ENCODE assay signal across 22 cellular contexts in the genomic region with DNA sequence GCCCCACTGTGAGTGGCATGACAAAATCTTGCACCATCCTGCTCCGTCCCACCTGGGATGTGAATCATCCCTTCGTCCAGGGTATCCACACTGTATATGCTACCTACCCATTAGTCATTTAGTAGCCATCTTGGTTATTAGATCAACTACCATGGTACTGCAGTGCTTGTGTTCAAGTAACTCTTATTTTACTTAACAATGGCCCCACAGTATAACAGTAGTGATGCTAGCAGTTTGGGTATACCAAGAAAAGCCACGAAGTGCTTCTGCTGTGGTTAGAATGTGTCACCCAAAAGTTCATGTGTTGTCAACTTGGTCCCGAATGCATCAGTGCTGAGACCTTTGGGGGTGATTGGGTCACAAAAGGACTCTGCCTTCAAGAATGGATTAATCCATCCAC. TPM values are rescaled to one million over a fixed set of nuclear protein-coding genes. Genes with fewer than 3 reads are reported as not detected.
DNase-seq lines count a peak whose midpoint lies in the region; ATAC-seq and TF ChIP-seq lines count a peak whose summit lies in the region.
"Had no signal": no experiment of that assay in that cellular context is flagged by ENCODE, and none has a peak within 500 bp of the region (broad histone marks: within the 10 kb centered on the region; RNA-seq: fewer than 3 reads in every experiment).

No MANE protein-coding gene starts in this region.

- no peaks in the 10 kb centered on the region for H3K27me3 Mint-ChIP-seq in activated CD4-positive, alpha-beta T cell treated with anti-CD3 and anti-CD28 coated beads for 36 hours
- H3K27me3 Mint-ChIP-seq in HFFc6 (ENCODE audit: insufficient read depth), result no peaks in the 10 kb centered on the region; the same call in 1 of the 2 replicates
- no peaks in the 10 kb centered on the region for H3K27me3 Mint-ChIP-seq in activated CD4-positive, alpha-beta memory T cell treated with anti-CD3 and anti-CD28 coated beads for 36 hours

- CTCF ChIA-PET in activated CD4-positive, alpha-beta T cell treated with anti-CD3 and anti-CD28 coated beads for 36 hours (lab: Charles Lee), result interaction anchor here (3.3 kb wide), 1 partner anchor 9 kb away, joined by 10 read pairs; no protein-coding TSS in a partner anchor
- CTCF ChIA-PET in activated CD4-positive, alpha-beta memory T cell treated with anti-CD3 and anti-CD28 coated beads for 36 hours (lab: Charles Lee), result interaction anchor here (1.9 kb wide), 1 partner anchor 82 kb away, joined by 9 read pairs; no protein-coding TSS in a partner anchor

- H3K27ac ChIP-seq in foreskin keratinocyte, result no peak overlapping the region
- H3K27ac ChIP-seq: BLaER1 treated with 17β-estradiol and CSF1 and Interleukin-3, amounts not matched to agents 10 nM and 100 nM; neural progenitor cell; transverse colon had no signal

- H3K4me3 Mint-ChIP-seq in activated CD4-positive, alpha-beta T cell treated with anti-CD3 and anti-CD28 coated beads for 36 hours, result no peak overlapping the region
- no peak overlapping the region for H3K4me3 Mint-ChIP-seq in HFFc6
- H3K4me3 Mint-ChIP-seq in activated CD4-positive, alpha-beta memory T cell treated with anti-CD3 and anti-CD28 coated beads for 36 hours, result no peak overlapping the region
- H3K4me3 Mint-ChIP-seq: neural progenitor cell had no signal

- POLR2A ChIA-PET in activated CD4-positive, alpha-beta T cell treated with anti-CD3 and anti-CD28 coated beads for 36 hours (lab: Charles Lee), result no interaction called here
- POLR2A ChIA-PET in activated CD4-positive, alpha-beta memory T cell treated with anti-CD3 and anti-CD28 coated beads for 36 hours (lab: Charles Lee), result no interaction called here

- TF ChIP-seq CTCF in HFFc6 (IDR thresholded peaks at IDR 0.05) (no peak), foreskin keratinocyte (conservative IDR thresholded peaks at IDR 0.05) (no peak)

- peak; percentile 94 for ATAC-seq in activated CD4-positive, alpha-beta T cell treated with anti-CD3 and anti-CD28 coated beads for 36 hours
- ATAC-seq in foreskin keratinocyte (peak; percentile 65), HG03095 (IDR thresholded peaks at IDR 0.05; ENCODE audit: unreplicated experiment) (no peak)
- ATAC-seq: gastroesophageal sphincter, GM12878, left cardiac atrium had no signal

- peaks cover 52% of the 10 kb centered on the region for H3K36me3 Mint-ChIP-seq in activated CD4-positive, alpha-beta T cell treated with anti-CD3 and anti-CD28 coated beads for 36 hours (ENCODE audit: low read depth)
- peaks cover 56% of the 10 kb centered on the region for H3K36me3 Mint-ChIP-seq in HFFc6 (ENCODE audit: low read depth)
- H3K36me3 Mint-ChIP-seq in activated CD4-positive, alpha-beta memory T cell treated with anti-CD3 and anti-CD28 coated beads for 36 hours, result peaks cover 37% of the 10 kb centered on the region

- peak overlapping the region; percentile 85 for H3K27ac Mint-ChIP-seq in activated CD4-positive, alpha-beta T cell treated with anti-CD3 and anti-CD28 coated beads for 36 hours
- peak overlapping the region; percentile 45; the same call in 1 of the 2 replicates for H3K27ac Mint-ChIP-seq in HFFc6
- H3K27ac Mint-ChIP-seq in activated CD4-positive, alpha-beta memory T cell treated with anti-CD3 and anti-CD28 coated beads for 36 hours, result peak overlapping the region; percentile 79
- H3K27ac Mint-ChIP-seq: neural progenitor cell had no signal

- peak; percentile 54 for DNase-seq in activated CD4-positive, alpha-beta T cell treated with anti-CD3 and anti-CD28 coated beads for 36 hours
- DNase-seq in activated CD4-positive, alpha-beta T cell treated with anti-CD3 and anti-CD28 coated beads for 1 hour, result no peak
- no peak for DNase-seq in HFFc6
- DNase-seq in activated CD4-positive, alpha-beta memory T cell treated with anti-CD3 and anti-CD28 coated beads for 36 hours, result peak; percentile 54
- DNase-seq in foreskin keratinocyte, result no peak
- DNase-seq in NCI-H1092 (lab: John Stamatoyannopoulos, UW), result no peak
- no peak for DNase-seq in NCI-H2029 treated with DMSO at 0.1 percent for 48 hours (lab: John Stamatoyannopoulos, UW)
- DNase-seq: erythroblast; GDM1; HCEC 1CT; KG1; left cardiac atrium; NCI-H1436 treated with DMSO at 0.1 percent for 48 hours; stimulated activated naive CD4-positive, alpha-beta T cell; transverse colon had no signal

- H3K4me1 Mint-ChIP-seq in activated CD4-positive, alpha-beta T cell treated with anti-CD3 and anti-CD28 coated beads for 36 hours, result peaks cover 26% of the 10 kb centered on the region
- H3K4me1 Mint-ChIP-seq in HFFc6 (ENCODE audit: low read depth), result peaks cover 52% of the 10 kb centered on the region
- H3K4me1 Mint-ChIP-seq in activated CD4-positive, alpha-beta memory T cell treated with anti-CD3 and anti-CD28 coated beads for 36 hours (ENCODE audit: low read depth), result peaks cover 32% of the 10 kb centered on the region

- intact Hi-C loops in activated CD4-positive, alpha-beta T cell treated with anti-CD3 and anti-CD28 coated beads for 36 hours (cut with DNase I, micrococcal nuclease), result no loop called here
- intact Hi-C loops in activated CD4-positive, alpha-beta memory T cell treated with anti-CD3 and anti-CD28 coated beads for 36 hours (cut with micrococcal nuclease), result loop anchor here (10.0 kb wide), 1 partner anchor 444 kb away; no protein-coding TSS in a partner anchor

- no peaks in the 10 kb centered on the region for H3K27me3 ChIP-seq in foreskin keratinocyte
- H3K27me3 ChIP-seq: BLaER1 treated with 17β-estradiol and CSF1 and Interleukin-3, amounts not matched to agents 10 nM and 100 nM; gastroesophageal sphincter; neural progenitor cell; transverse colon had no signal

- no peaks in the 10 kb centered on the region for H3K9me3 Mint-ChIP-seq in activated CD4-positive, alpha-beta T cell treated with anti-CD3 and anti-CD28 coated beads for 36 hours (ENCODE audit: low read depth)
- H3K9me3 Mint-ChIP-seq in HFFc6, result no peaks in the 10 kb centered on the region; the same call in 1 of the 2 replicates
- H3K9me3 Mint-ChIP-seq in activated CD4-positive, alpha-beta memory T cell treated with anti-CD3 and anti-CD28 coated beads for 36 hours, result no peaks in the 10 kb centered on the region
- H3K9me3 Mint-ChIP-seq: neural progenitor cell had no signal

- peaks cover 7% of the 10 kb centered on the region for H3K4me1 ChIP-seq in foreskin keratinocyte
- H3K4me1 ChIP-seq: neural progenitor cell had no signal

RNA-seq across cellular contexts. Expression of a gene that starts 11.7 kb away (rescaled TPM):
- 10 to 100 TPM; 19.9 to 22.5 TPM for total RNA-seq in activated CD4-positive, alpha-beta T cell treated with anti-CD3 and anti-CD28 coated beads for 36 hours
- 10 to 100 TPM; 33.1 to 38.8 (median 36.2) TPM for total RNA-seq in HFFc6 (2021; fragmentation: NEBNext Ultra II Directional; extraction: Animal tissue kit (Norgen Biotek cat#: 25700))
- total RNA-seq in activated CD4-positive, alpha-beta memory T cell treated with anti-CD3 and anti-CD28 coated beads for 36 hours, result 10 to 100 TPM; 23.4 to 24.2 TPM
- total RNA-seq in foreskin keratinocyte, result 29.9 and 32.9 TPM in 2 replicates
- 27.6 and 33.1 TPM in 2 replicates for polyA plus RNA-seq in foreskin keratinocyte

RNA-seq across cellular contexts. Expression of a gene that starts 11.9 kb away (rescaled TPM):
- total RNA-seq in activated CD4-positive, alpha-beta T cell treated with anti-CD3 and anti-CD28 coated beads for 36 hours, result under 1 TPM; 0.07 TPM
- total RNA-seq in HFFc6 (2021; fragmentation: NEBNext Ultra II Directional; extraction: Animal tissue kit (Norgen Biotek cat#: 25700)), result 10 to 100 TPM in 5 of 6 experiments, 1 to 10 TPM in 1; 9.7 to 14.4 (median 13.5) TPM
- total RNA-seq in activated CD4-positive, alpha-beta memory T cell treated with anti-CD3 and anti-CD28 coated beads for 36 hours, result not detected
- 7.1 and 7.8 TPM in 2 replicates for total RNA-seq in foreskin keratinocyte
- 2.6 and 3.0 TPM in 2 replicates for polyA plus RNA-seq in foreskin keratinocyte
- total RNA-seq: GM12878 had no signal

RNA-seq across cellular contexts. Expression of a gene that starts 48.2 kb away (rescaled TPM):
- total RNA-seq in activated CD4-positive, alpha-beta T cell treated with anti-CD3 and anti-CD28 coated beads for 36 hours, result under 1 TPM; 0.74 to 0.89 TPM
- total RNA-seq in HFFc6 (2021; fragmentation: NEBNext Ultra II Directional; extraction: Animal tissue kit (Norgen Biotek cat#: 25700)), result not detected
- total RNA-seq in activated CD4-positive, alpha-beta memory T cell treated with anti-CD3 and anti-CD28 coated beads for 36 hours, result not detected
- not detected in 2 replicates for total RNA-seq in foreskin keratinocyte
- not detected in 2 replicates for polyA plus RNA-seq in foreskin keratinocyte
- total RNA-seq: A172, dermis microvascular lymphatic vessel endothelial cell, GM12878, transverse colon had no signal

Comparison
In these comparisons a context has a peak if more than half of its experiments do, and no peak if none do; other contexts are left out.
1. DNase-seq: peak in activated CD4-positive, alpha-beta T cell treated with anti-CD3 and anti-CD28 coated beads for 36 hours (single experiment) and activated CD4-positive, alpha-beta memory T cell treated with anti-CD3 and anti-CD28 coated beads for 36 hours (single experiment); none in activated CD4-positive, alpha-beta T cell treated with anti-CD3 and anti-CD28 coated beads for 1 hour (single experiment), HFFc6 (single experiment), foreskin keratinocyte (0 of 2), NCI-H1092 (single experiment) and NCI-H2029 treated with DMSO at 0.1 percent for 48 hours (single experiment).
2. Peak in every context shown above with its lines, with median percentiles within 50 percentile points of each other: H3K27ac Mint-ChIP-seq.